29 cellular contexts compared by ENCODE assay signal in the genomic region with DNA sequence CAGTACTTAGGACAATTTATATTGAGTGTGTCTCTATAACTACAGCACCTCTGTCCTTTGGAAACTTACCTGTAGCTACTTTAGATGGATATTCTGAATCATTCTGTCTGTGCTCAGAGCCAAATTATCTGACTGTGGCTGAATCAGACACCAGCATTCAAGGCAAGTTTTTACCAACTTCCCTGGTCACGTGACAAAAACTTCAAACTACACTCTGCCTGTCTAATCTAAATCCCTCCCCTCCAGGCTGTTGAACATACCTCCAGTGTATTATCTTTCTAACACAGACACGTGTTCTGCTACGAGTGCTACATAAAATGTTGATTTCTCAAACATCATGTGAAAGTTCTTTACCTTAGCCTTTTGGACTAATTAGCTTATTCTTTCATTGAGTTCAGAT.
"Had no signal": no experiment of that assay in that cellular context is flagged by ENCODE, and none has a peak within 500 bp of the region (broad histone marks: within the 10 kb centered on the region; RNA-seq: fewer than 3 reads in every experiment).

No MANE protein-coding gene starts in this region.

- H3K27me3 Mint-ChIP-seq: memory B cell; stimulated activated naive CD8-positive, alpha-beta T cell treated with anti-CD3 and anti-CD28 coated beads, Interleukin-15, amount 100 ng/mL, for 72 hours had no signal

- H3K4me1 Mint-ChIP-seq: immature natural killer cell; natural killer cell; stimulated activated naive CD8-positive, alpha-beta T cell treated with anti-CD3 and anti-CD28 coated beads, Interleukin-15, amount 100 ng/mL, for 72 hours had no signal

- H3K4me3 Mint-ChIP-seq: endodermal cell; immature natural killer cell; memory B cell; natural killer cell; stimulated activated naive CD8-positive, alpha-beta T cell treated with anti-CD3 and anti-CD28 coated beads, Interleukin-15, amount 100 ng/mL, for 72 hours had no signal

- H3K27me3 ChIP-seq: dorsolateral prefrontal cortex, gastroesophageal sphincter, heart left ventricle, ovary, thyroid gland, vagina had no signal

- H3K27ac Mint-ChIP-seq: endodermal cell; immature natural killer cell; memory B cell; natural killer cell; stimulated activated naive CD8-positive, alpha-beta T cell treated with anti-CD3 and anti-CD28 coated beads, Interleukin-15, amount 100 ng/mL, for 72 hours had no signal

- H3K9me3 ChIP-seq: gastroesophageal sphincter, heart left ventricle, lower lobe of right lung, ovary, thyroid gland, vagina had no signal

- H3K9me3 Mint-ChIP-seq: endodermal cell; memory B cell; stimulated activated naive CD8-positive, alpha-beta T cell treated with anti-CD3 and anti-CD28 coated beads, Interleukin-15, amount 100 ng/mL, for 72 hours had no signal

- ATAC-seq: gastroesophageal sphincter; heart left ventricle; left ventricle myocardium superior; lower lobe of right lung; natural killer cell; sciatic nerve; stimulated activated naive CD8-positive, alpha-beta T cell treated with anti-CD3 and anti-CD28 coated beads, Interleukin-15, amount 100 ng/mL, for 72 hours had no signal

- DNase-seq: dorsolateral prefrontal cortex; effector CD4-positive, alpha-beta T cell; endodermal cell; foreskin fibroblast; heart left ventricle; hypothalamus; immature natural killer cell; islet precursor cell; left ventricle myocardium superior; lower lobe of right lung; natural killer cell; occipital lobe; ovary; posterior cingulate gyrus; retina; stimulated activated CD4-positive, alpha-beta T cell treated with anti-CD3 and anti-CD28 coated beads, Interleukin-12 subunit alpha, Interleukin-12 subunit beta, amount 100 ng/mL, for 4 hours; stimulated activated CD4-positive, alpha-beta T cell treated with anti-CD3 and anti-CD28 coated beads, Interleukin-1b, Interleukin-23, amount 100 ng/mL, for 48 hours; stimulated activated CD4-positive, alpha-beta T cell treated with anti-CD3 and anti-CD28 coated beads, Interleukin-4, amount 100 ng/mL, for 1 hour; stimulated activated CD8-positive, alpha-beta memory T cell treated with anti-CD3 and anti-CD28 coated beads, Interleukin-4, amount 100 ng/mL, for 48 hours; stimulated activated naive CD4-positive, alpha-beta T cell; stimulated activated naive CD8-positive, alpha-beta T cell treated with anti-CD3 and anti-CD28 coated beads, Interleukin-15, amount 100 ng/mL, for 72 hours; thyroid gland; trophoblast cell had no signal

- H3K27ac ChIP-seq: dorsolateral prefrontal cortex, gastroesophageal sphincter, heart left ventricle, lower lobe of right lung, ovary, thyroid gland, vagina had no signal

- H3K36me3 Mint-ChIP-seq: immature natural killer cell, memory B cell, natural killer cell had no signal

- H3K36me3 ChIP-seq: gastroesophageal sphincter, heart left ventricle, lower lobe of right lung, ovary, thyroid gland, vagina had no signal

- FAIRE-seq: colon had no signal

- H3K4me2 ChIP-seq: smooth muscle cell had no signal

- H3K4me3 ChIP-seq: dorsolateral prefrontal cortex, gastroesophageal sphincter, heart left ventricle, lower lobe of right lung, ovary, smooth muscle cell, thyroid gland, vagina had no signal

- H3K4me1 ChIP-seq: gastroesophageal sphincter, heart left ventricle, lower lobe of right lung, thyroid gland, vagina had no signal
